ENCODE assay signal across 8 cellular contexts in genomic region chr20:50635676-50636600, GRCh38. TPM values are rescaled to one million over a fixed set of nuclear protein-coding genes. Genes with fewer than 3 reads are reported as not detected.
DNase-seq lines count a peak whose midpoint lies in the region; ATAC-seq and TF ChIP-seq lines count a peak whose summit lies in the region.

No MANE protein-coding gene starts in this region.

- H4K20me1 ChIP-seq in BLaER1, result no peaks in the 10 kb centered on the region

- H3K9ac ChIP-seq in BLaER1, result peak overlapping the region; percentile 64

- peaks cover 0 to 1% (median 0%) of the 10 kb centered on the region in 4 donors for H3K4me1 Mint-ChIP-seq in naive thymus-derived CD8-positive, alpha-beta T cell
- peaks cover 28% of the 10 kb centered on the region for H3K4me1 Mint-ChIP-seq in type B pancreatic cell (ENCODE audit: unreplicated experiment)

- H3K27ac Mint-ChIP-seq in naive thymus-derived CD8-positive, alpha-beta T cell, result peak overlapping the region in 1 of 10 donors; percentile 32
- H3K27ac Mint-ChIP-seq in type B pancreatic cell, result peak overlapping the region; percentile 61

- H3K9me3 Mint-ChIP-seq in naive thymus-derived CD8-positive, alpha-beta T cell, result no peaks in the 10 kb centered on the region
- no peaks in the 10 kb centered on the region for H3K9me3 Mint-ChIP-seq in type B pancreatic cell

- TF ChIP-seq CTCF in epithelial cell of esophagus (IDR thresholded peaks at IDR 0.05; ENCODE audit: insufficient read depth, low read depth, low read length, missing control alignments) (peak; percentile 94), type B pancreatic cell (conservative IDR thresholded peaks at IDR 0.05) (peak; percentile 93)

- H3K4me1 ChIP-seq in BLaER1 (peaks cover 86% of the 10 kb centered on the region), HAP-1 (peaks cover 12% of the 10 kb centered on the region)

- peak overlapping the region; percentile 56 for H3K4me3 ChIP-seq in BLaER1
- peak overlapping the region; percentile 11 for H3K4me3 ChIP-seq in HAP-1
- H3K4me3 ChIP-seq in epithelial cell of esophagus (ENCODE audit: low read length), result no peak overlapping the region

- H3K36me3 Mint-ChIP-seq in naive thymus-derived CD8-positive, alpha-beta T cell, result no peaks in the 10 kb centered on the region
- H3K36me3 Mint-ChIP-seq in type B pancreatic cell, result no peaks in the 10 kb centered on the region

- H3K27ac ChIP-seq in BLaER1, result peak overlapping the region; percentile 80

- peak in 1 of 2 donors; percentile 28 for ATAC-seq in naive thymus-derived CD8-positive, alpha-beta T cell
- no peak for ATAC-seq in HG02840 (IDR thresholded peaks at IDR 0.05; ENCODE audit: low FRiP score, unreplicated experiment)

- no peaks in the 10 kb centered on the region; the same call in 1 of the 2 replicates for H3K36me3 ChIP-seq in BLaER1
- no peaks in the 10 kb centered on the region for H3K36me3 ChIP-seq in HAP-1 (replicated peaks)

- no peaks in the 10 kb centered on the region for H3K27me3 ChIP-seq in BLaER1
- no peaks in the 10 kb centered on the region for H3K27me3 ChIP-seq in HAP-1 (ENCODE audit: low read depth)

- no peak overlapping the region for H3K4me3 Mint-ChIP-seq in naive thymus-derived CD8-positive, alpha-beta T cell
- H3K4me3 Mint-ChIP-seq in type B pancreatic cell, result peak overlapping the region; percentile 62

- peak; percentile 56 to 90 for DNase-seq in HAP-1 (ENCODE audit: low spot score in 2 of 2)
- DNase-seq in NOMO-1 (lab: John Stamatoyannopoulos, UW; ENCODE audit: unreplicated experiment in 2 of 2), result peak; percentile 44 to 49
- DNase-seq in activated CD8-positive, alpha-beta memory T cell treated with anti-CD3 and anti-CD28 coated beads for 24 hours, result peak; percentile 80
- peak; percentile 49 for DNase-seq in epithelial cell of esophagus (ENCODE audit: low read depth)
- DNase-seq in naive thymus-derived CD8-positive, alpha-beta T cell, result peak in 9 of 10 donors; percentile 4 to 48 (median 28)
- peak; percentile 84 for DNase-seq in type B pancreatic cell (ENCODE audit: extremely low spot score, unreplicated experiment)

- peak overlapping the region; percentile 94 for H3K4me2 ChIP-seq in BLaER1

- in situ Hi-C loops in HAP-1 (cut with MboI; ENCODE audit: low sequenced_read_pairs), result no loop called here

- H3K9me3 ChIP-seq in BLaER1, result no peaks in the 10 kb centered on the region
- no peaks in the 10 kb centered on the region for H3K9me3 ChIP-seq in HAP-1

- POLR2A ChIA-PET in naive thymus-derived CD8-positive, alpha-beta T cell (lab: Charles Lee), result no interaction called here

- peaks cover 0 to 3% (median 0%) of the 10 kb centered on the region in 5 donors for H3K27me3 Mint-ChIP-seq in naive thymus-derived CD8-positive, alpha-beta T cell
- H3K27me3 Mint-ChIP-seq in type B pancreatic cell, result no peaks in the 10 kb centered on the region

RNA-seq across cellular contexts. Expression of gene RIPOR3, which starts 55.4 kb away (rescaled TPM):
- not detected for total RNA-seq in naive thymus-derived CD8-positive, alpha-beta T cell
- 1 to 10 TPM in 1 of 3 donors, under 1 TPM in 2; 0.53 to 2.4 (median 0.98) TPM for polyA plus RNA-seq in naive thymus-derived CD8-positive, alpha-beta T cell
- 1.9 and 5.1 TPM in 2 replicates for total RNA-seq in type B pancreatic cell (ENCODE audit: low replicate concordance)

Comparison
In these comparisons a context has a peak if more than half of its experiments do, and no peak if none do; other contexts are left out.
1. DNase-seq: peak in every context shown above with its lines; median percentile 84 in type B pancreatic cell; 80 in activated CD8-positive, alpha-beta memory T cell treated with anti-CD3 and anti-CD28 coated beads for 24 hours; 73 in HAP-1; 49 in epithelial cell of esophagus; 46 in NOMO-1; 28 in naive thymus-derived CD8-positive, alpha-beta T cell.